1 cellular context compared by ENCODE assay signal in the genomic region with DNA sequence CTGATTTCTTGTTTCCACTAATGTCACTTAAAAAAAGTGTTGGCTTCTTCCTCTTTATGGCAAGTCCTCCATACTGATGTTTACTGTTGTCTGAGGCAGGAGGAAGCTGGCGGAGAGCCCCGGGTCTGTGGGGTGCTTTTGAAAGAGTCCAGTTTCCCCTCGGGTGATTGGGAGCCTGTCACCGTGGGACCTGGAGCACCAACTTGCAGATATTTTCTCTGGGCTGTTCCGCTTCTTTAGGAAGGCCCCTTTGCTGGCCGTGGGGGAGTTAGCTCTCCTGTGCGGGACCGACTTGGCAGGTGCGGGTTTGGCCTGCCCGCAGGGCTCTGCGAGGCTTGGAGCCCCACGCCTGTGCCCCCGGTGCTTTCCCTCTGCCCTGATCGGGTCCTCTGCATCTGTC.
A peak's percentile ranks its signal among the peaks of the same experiment; 100 is the strongest.
TF ChIP-seq lines count a peak whose summit lies in the region.

No MANE protein-coding gene starts in this region.

TF ChIP-seq in K562, 482 proteins besides CTCF, POLR2A, EP300 and RAD21:
- TF ChIP-seq TCF3 (CRISPR knock-in tag; IDR thresholded peaks at IDR 0.05) (no peak), RBFOX2 (IDR thresholded peaks at IDR 0.05; ENCODE audit: low read depth, low read length) (0 out of 2 replicates have a peak, but pooled peaks have one; percentile 16)
